ENCODE assay signal across 10 cellular contexts in genomic region chr6:142374965-142375733, GRCh38.
DNase-seq lines count a peak whose midpoint lies in the region; ATAC-seq and TF ChIP-seq lines count a peak whose summit lies in the region.
"Had no signal": no experiment of that assay in that cellular context is flagged by ENCODE, and none has a peak within 500 bp of the region (broad histone marks: within the 10 kb centered on the region; RNA-seq: fewer than 3 reads in every experiment).

No MANE protein-coding gene starts in this region.

- no peaks in the 10 kb centered on the region for H3K27me3 ChIP-seq in suprapubic skin

- H3K4me1 ChIP-seq in suprapubic skin: peaks cover 28% of the 10 kb centered on the region

- H3K27ac Mint-ChIP-seq in neural crest cell (ENCODE audit: unreplicated experiment): peak overlapping the region; percentile 35

- peaks cover 5% of the 10 kb centered on the region for H3K36me3 Mint-ChIP-seq in neural crest cell (ENCODE audit: low read depth)

- WGBS in suprapubic skin: 25% methylated on average over 4 of the region's 4 CpGs

- TF ChIP-seq CTCF in neural crest cell (conservative IDR thresholded peaks at IDR 0.05) (no peak), suprapubic skin (IDR thresholded peaks at IDR 0.05) (no peak)

- no peak overlapping the region for H3K4me3 ChIP-seq in suprapubic skin

- H3K27ac ChIP-seq in epithelial cell of prostate: peak overlapping the region; percentile 80
- no peak overlapping the region for H3K27ac ChIP-seq in suprapubic skin

- no peaks in the 10 kb centered on the region for H3K9me3 Mint-ChIP-seq in neural crest cell

- H3K4me1 Mint-ChIP-seq in neural crest cell: peaks cover 42% of the 10 kb centered on the region

- H3K36me3 ChIP-seq in suprapubic skin: no peaks in the 10 kb centered on the region

- H3K9me3 ChIP-seq in suprapubic skin: no peaks in the 10 kb centered on the region

- peak; percentile 54 for DNase-seq in DMS53 treated with DMSO at 0.1 percent for 48 hours (lab: John Stamatoyannopoulos, UW; ENCODE audit: unreplicated experiment)
- peak; percentile 98 for DNase-seq in NCI-H226
- peak; percentile 37 for DNase-seq in epithelial cell of prostate (ENCODE audit: low read depth, low spot score)
- DNase-seq in neural crest cell (ENCODE audit: low read depth, low spot score): no peak
- DNase-seq in suprapubic skin (ENCODE audit: low spot score in 2 of 2): no peak
- DNase-seq in NCI-H82 treated with DMSO at 0.1 percent for 48 hours (lab: John Stamatoyannopoulos, UW; ENCODE audit: unreplicated experiment): no peak
- DNase-seq in NCI-H1436 treated with DMSO at 0.1 percent for 48 hours (lab: John Stamatoyannopoulos, UW): no peak
- DNase-seq: central memory CD4-positive, alpha-beta T cell; stimulated activated CD4-positive, alpha-beta T cell treated with anti-CD3 and anti-CD28 coated beads, Interleukin-2, amount 100 ng/mL, for 48 hours had no signal

- TF ChIP-seq EP300 in suprapubic skin (IDR thresholded peaks at IDR 0.05): no peak

- no peak overlapping the region for H3K4me3 Mint-ChIP-seq in neural crest cell

- H3K27me3 Mint-ChIP-seq in neural crest cell (ENCODE audit: low read depth): no peaks in the 10 kb centered on the region

- no peak for TF ChIP-seq POLR2A in suprapubic skin (IDR thresholded peaks at IDR 0.05)

- ATAC-seq in GM19023 (IDR thresholded peaks at IDR 0.05; ENCODE audit: unreplicated experiment): no peak

Comparison
In these comparisons a context has a peak if more than half of its experiments do, and no peak if none do; other contexts are left out.
1. DNase-seq: peak in DMS53 treated with DMSO at 0.1 percent for 48 hours (single experiment), NCI-H226 (single experiment) and epithelial cell of prostate (single experiment); none in neural crest cell (single experiment), suprapubic skin (0 of 2), NCI-H82 treated with DMSO at 0.1 percent for 48 hours (single experiment) and NCI-H1436 treated with DMSO at 0.1 percent for 48 hours (single experiment).